Comparison of ENCODE assay signal across 18 cellular contexts in the genomic region with DNA sequence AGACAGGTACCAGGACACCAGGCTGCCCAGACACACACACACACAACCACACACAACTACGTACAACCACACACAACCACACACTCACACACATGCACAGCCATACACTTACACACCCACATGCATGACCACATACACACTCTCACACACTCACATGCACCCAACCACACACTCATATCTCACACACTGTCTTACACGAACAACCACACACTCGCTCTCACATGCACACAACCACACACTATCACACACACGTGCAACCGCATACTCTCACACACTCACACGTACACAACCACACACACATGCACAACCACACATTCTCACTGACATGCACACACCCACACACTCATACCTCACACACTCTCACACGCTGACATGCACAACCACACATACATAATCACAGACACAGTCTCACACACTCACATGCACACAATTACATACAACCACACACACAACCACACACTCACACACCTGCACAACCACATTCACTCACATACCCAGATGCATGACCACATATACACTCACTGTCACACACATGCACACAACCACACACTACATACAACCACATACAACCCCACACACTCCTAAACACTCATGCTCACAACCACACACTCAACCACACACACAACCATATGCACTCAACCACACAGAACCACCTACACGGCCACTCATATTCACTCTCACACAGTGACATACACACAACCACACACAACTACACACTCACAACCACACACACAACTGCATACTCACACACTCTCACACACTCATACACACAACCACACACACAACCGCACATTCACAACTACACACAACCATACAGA. TPM values are rescaled to one million over a fixed set of nuclear protein-coding genes. Genes with fewer than 3 reads are reported as not detected.
DNase-seq lines count a peak whose midpoint lies in the region; ATAC-seq, FAIRE-seq and TF ChIP-seq lines count a peak whose summit lies in the region.
"Had no signal": no experiment of that assay in that cellular context is flagged by ENCODE, and none has a peak within 500 bp of the region (broad histone marks: within the 10 kb centered on the region; RNA-seq: fewer than 3 reads in every experiment).

No MANE protein-coding gene starts in this region.

- peaks cover 7% of the 10 kb centered on the region; the same call in 1 of the 2 replicates for H3K9me1 ChIP-seq in IMR-90 (ENCODE audit: insufficient read depth, low read length)

- H2BK12ac ChIP-seq in H1 (ENCODE audit: low read depth, low read length) (peak overlapping the region; percentile 90), trophoblast cell (ENCODE audit: low read length) (no peak overlapping the region)

- no peak overlapping the region for H3K23ac ChIP-seq in IMR-90 (ENCODE audit: low read depth, low read length)
- no peak overlapping the region for H3K23ac ChIP-seq in H1 (ENCODE audit: insufficient read length)
- H3K23ac ChIP-seq in trophoblast cell (ENCODE audit: low read length), result peak overlapping the region; percentile 65

- no TSS peak for BruUV-seq in IMR-90 (replicated peaks; lab: Mats Ljungman, UMichigan)

- H3K27ac ChIP-seq in IMR-90 (ENCODE audit: insufficient read depth, low read length) (no peak overlapping the region), H1 (ENCODE audit: low read depth, low read length) (no peak overlapping the region), trophoblast cell (ENCODE audit: low read depth, low read length) (no peak overlapping the region), vagina (no peak overlapping the region), small intestine (ENCODE audit: low read depth in 1 of 2, low read length in 1 of 2) (no peak overlapping the region)
- H3K27ac ChIP-seq: KMS-11 had no signal

- no peak overlapping the region for H2BK15ac ChIP-seq in IMR-90 (ENCODE audit: low read depth, low read length)
- peak overlapping the region; percentile 47; the same call in 1 of the 2 replicates for H2BK15ac ChIP-seq in H1 (ENCODE audit: low read length)

- H3K14ac ChIP-seq in IMR-90 (replicated peaks; ENCODE audit: low read depth, low read length) (no peak overlapping the region), H1 (ENCODE audit: insufficient read length) (no peak overlapping the region), trophoblast cell (ENCODE audit: low read length) (no peak overlapping the region)

- H3K4me1 ChIP-seq in IMR-90 (ENCODE audit: control insufficient read depth, insufficient read depth, low read length), result no peaks in the 10 kb centered on the region
- H3K4me1 ChIP-seq in H1 (replicated peaks in 1 of 4; ENCODE audit: control insufficient read depth in 3 of 4, insufficient read depth in 4 of 4, low read length in 3 of 4), result no peaks in the 10 kb centered on the region; a peak in 1 of 7 replicates
- no peaks in the 10 kb centered on the region for H3K4me1 ChIP-seq in trophoblast cell (ENCODE audit: control insufficient read depth in 1 of 2, insufficient read depth in 2 of 2, low read length in 2 of 2)
- H3K4me1 ChIP-seq in vagina, result no peaks in the 10 kb centered on the region
- H3K4me1 ChIP-seq in small intestine (ENCODE audit: control insufficient read depth in 2 of 2, insufficient read depth in 1 of 2, low read depth in 1 of 2, low read length in 1 of 2), result no peaks in the 10 kb centered on the region

- H3K23me2 ChIP-seq in H1 (ENCODE audit: low read depth, low read length), result peaks cover 9% of the 10 kb centered on the region

- H4K12ac ChIP-seq in trophoblast cell (ENCODE audit: low read depth, low read length), result no peak overlapping the region

- H3K9me3 ChIP-seq in IMR-90 (ENCODE audit: control insufficient read depth, insufficient read depth, low read length) (peaks cover 3% of the 10 kb centered on the region), H1 (ENCODE audit: insufficient read depth in 2 of 2, low read depth in 1 of 2, low read length in 1 of 2) (0 out of 4 replicates have a peak, but pooled peaks cover 0 to 6% of the 10 kb centered on the region in 2 experiments), trophoblast cell (ENCODE audit: insufficient read depth, low read depth, low read length) (peaks cover 1% of the 10 kb centered on the region), vagina (no peaks in the 10 kb centered on the region), small intestine (ENCODE audit: control insufficient read depth, low read depth) (no peaks in the 10 kb centered on the region)

- intact Hi-C loops in IMR-90 (cut with micrococcal nuclease), result loop anchor here (5.0 kb wide), 1 partner anchor 449 kb away; no protein-coding TSS in a partner anchor
- intact Hi-C loops in vagina (cut with DNase I), result loop anchor here (10.0 kb wide), 1 partner anchor 542 kb away; no protein-coding TSS in a partner anchor
- intact Hi-C loops in activated T-helper 2 cell treated with anti-CD3 and anti-CD28 coated beads, Interferon-gamma antibody, Interleukin-2, Interleukin-4, amounts not matched to agents 10 μg/mL and 5 μg/mL and 100 μg/mL, durations not matched to agents 14 hours and 24 hours and 36 hours (cut with micrococcal nuclease), result no loop called here

- H4K8ac ChIP-seq in IMR-90 (ENCODE audit: low read depth in 2 of 2, low read length in 2 of 2) (no peak overlapping the region), H1 (ENCODE audit: extremely low read depth, insufficient read depth, low read length) (no peak overlapping the region), trophoblast cell (ENCODE audit: low read depth, low read length) (no peak overlapping the region)

- H3K4me3 ChIP-seq in IMR-90 (ENCODE audit: insufficient read depth, low read depth, low read length), result no peak overlapping the region
- H3K4me3 ChIP-seq in H1 (ENCODE audit: extremely low read depth in 1 of 4, insufficient read depth in 2 of 4, low read depth in 3 of 4, low read length in 4 of 4), result no peak overlapping the region
- H3K4me3 ChIP-seq in trophoblast cell (ENCODE audit: low read depth, low read length), result peak overlapping the region; percentile 57
- no peak overlapping the region for H3K4me3 ChIP-seq in vagina
- no peak overlapping the region for H3K4me3 ChIP-seq in small intestine (ENCODE audit: low read depth in 1 of 2, low read length in 2 of 2)

- H2BK20ac ChIP-seq in IMR-90 (ENCODE audit: low read depth, low read length) (no peak overlapping the region), H1 (ENCODE audit: low read length) (no peak overlapping the region)

- no peak for TF ChIP-seq RAD21 in IMR-90 (IDR thresholded peaks at IDR 0.05; ENCODE audit: low read length)
- TF ChIP-seq RAD21 in H1 (IDR thresholded peaks at IDR 0.05 in 1 of 2, conservative IDR thresholded peaks at IDR 0.05 in 1 of 2; ENCODE audit: low read depth in 2 of 2, low read length in 2 of 2), result no peak

- H4K5ac ChIP-seq in IMR-90 (ENCODE audit: low read depth, low read length), result no peak overlapping the region
- H4K5ac ChIP-seq in H1 (ENCODE audit: insufficient read length, low read depth, low read length), result no peak overlapping the region

- CTCF ChIA-PET in IMR-90 (lab: Yijun Ruan, JAX), result no interaction called here
- CTCF ChIA-PET in H1 (lab: Charles Lee; ENCODE audit: partially characterized antibody), result interaction anchor here (15.1 kb wide), 1 partner anchor 169 kb away, joined by 426 read pairs; no protein-coding TSS in a partner anchor

- H3K4me1 Mint-ChIP-seq in activated T-helper 2 cell treated with anti-CD3 and anti-CD28 coated beads, Interferon-gamma antibody, Interleukin-2, Interleukin-4, amounts not matched to agents 10 μg/mL and 5 μg/mL and 100 μg/mL, durations not matched to agents 14 hours and 24 hours and 36 hours (ENCODE audit: low read depth), result peaks cover 3% of the 10 kb centered on the region

- H3K36me3 ChIP-seq in IMR-90 (ENCODE audit: control insufficient read depth, insufficient read depth, low read length) (no peaks in the 10 kb centered on the region), H1 (ENCODE audit: control insufficient read depth in 2 of 4, insufficient read depth in 4 of 4, low read length in 3 of 4) (no peaks in the 10 kb centered on the region), trophoblast cell (ENCODE audit: control insufficient read depth in 1 of 2, insufficient read depth in 2 of 2, low read length in 2 of 2) (no peaks in the 10 kb centered on the region), vagina (no peaks in the 10 kb centered on the region), small intestine (ENCODE audit: control insufficient read depth in 2 of 2, insufficient read depth in 2 of 2, low read length in 2 of 2) (no peaks in the 10 kb centered on the region)

- FAIRE-seq in GM18507 (lab: Jason Lieb, UNC) (peak; percentile 36), H1 (lab: Jason Lieb, UNC) (no peak), small intestine (lab: Jason Lieb, UNC) (no peak)
- FAIRE-seq: D721Med, H54 had no signal

- H3K79me1 ChIP-seq in IMR-90 (ENCODE audit: low read depth in 1 of 2, low read length in 2 of 2), result no peaks in the 10 kb centered on the region
- H3K79me1 ChIP-seq in H1 (ENCODE audit: low read depth, low read length), result no peaks in the 10 kb centered on the region
- H3K79me1 ChIP-seq in trophoblast cell (ENCODE audit: low read length), result no peaks in the 10 kb centered on the region

- H3K56ac ChIP-seq in IMR-90 (ENCODE audit: extremely low read depth, insufficient read depth, low read length), result no peak overlapping the region
- no peak overlapping the region for H3K56ac ChIP-seq in H1 (replicated peaks; ENCODE audit: insufficient read length, low read depth, low read length)

- peaks cover 6% of the 10 kb centered on the region for H3K9me3 Mint-ChIP-seq in activated T-helper 2 cell treated with anti-CD3 and anti-CD28 coated beads, Interferon-gamma antibody, Interleukin-2, Interleukin-4, amounts not matched to agents 10 μg/mL and 5 μg/mL and 100 μg/mL, durations not matched to agents 14 hours and 24 hours and 36 hours

- H2BK120ac ChIP-seq in IMR-90 (ENCODE audit: low read depth, low read length) (no peak overlapping the region), H1 (replicated peaks; ENCODE audit: low read depth, low read length) (no peak overlapping the region), trophoblast cell (ENCODE audit: insufficient read depth, low read length, poor library complexity) (no peak overlapping the region)

- TF ChIP-seq EP300 in H1 (IDR thresholded peaks at IDR 0.05; ENCODE audit: borderline replicate concordance in 1 of 2, low read depth in 2 of 2, low read length in 2 of 2), result no peak

- H3K36me3 Mint-ChIP-seq in activated T-helper 2 cell treated with anti-CD3 and anti-CD28 coated beads, Interferon-gamma antibody, Interleukin-2, Interleukin-4, amounts not matched to agents 10 μg/mL and 5 μg/mL and 100 μg/mL, durations not matched to agents 14 hours and 24 hours and 36 hours (ENCODE audit: low read depth), result peaks cover 4% of the 10 kb centered on the region
- H3K36me3 Mint-ChIP-seq: CD8-positive, alpha-beta T cell had no signal

- H3K4ac ChIP-seq in IMR-90 (ENCODE audit: low read depth, low read length) (no peak overlapping the region), H1 (replicated peaks; ENCODE audit: insufficient read length, low read depth, low read length) (no peak overlapping the region), trophoblast cell (ENCODE audit: low read depth, low read length) (no peak overlapping the region)

- TF ChIP-seq CTCF in IMR-90 (conservative IDR thresholded peaks at IDR 0.05; ENCODE audit: low read depth, low read length) (no peak), H1 (IDR thresholded peaks at IDR 0.05; ENCODE audit: control extremely low read depth in 1 of 3, insufficient read depth in 1 of 3, low read depth in 1 of 3, low read length in 3 of 3) (no peak), vagina (IDR thresholded peaks at IDR 0.05) (no peak)

- peaks cover 11% of the 10 kb centered on the region for H3K27me3 Mint-ChIP-seq in activated T-helper 2 cell treated with anti-CD3 and anti-CD28 coated beads, Interferon-gamma antibody, Interleukin-2, Interleukin-4, amounts not matched to agents 10 μg/mL and 5 μg/mL and 100 μg/mL, durations not matched to agents 14 hours and 24 hours and 36 hours (ENCODE audit: low read depth)

- H3K9ac ChIP-seq in IMR-90 (ENCODE audit: low read depth, low read length) (no peak overlapping the region), H1 (replicated peaks in 1 of 4; ENCODE audit: extremely low read depth in 1 of 4, low read depth in 3 of 4, low read length in 3 of 4) (no peak overlapping the region), trophoblast cell (ENCODE audit: low read length) (no peak overlapping the region)
- H3K9ac ChIP-seq: KMS-11 had no signal

- H3K18ac ChIP-seq in IMR-90 (ENCODE audit: low read depth, low read length), result no peak overlapping the region
- H3K18ac ChIP-seq in H1 (ENCODE audit: extremely low read depth, low read length), result no peak overlapping the region
- no peak overlapping the region for H3K18ac ChIP-seq in trophoblast cell (ENCODE audit: low read length)

- H4K91ac ChIP-seq in IMR-90 (ENCODE audit: insufficient read depth, low read depth, low read length) (no peak overlapping the region), H1 (replicated peaks; ENCODE audit: insufficient read length, low read length) (no peak overlapping the region), trophoblast cell (ENCODE audit: low read depth, low read length) (no peak overlapping the region)

- DNase-seq in GM18507 (ENCODE audit: extremely low spot score, insufficient read length, low read depth) (no peak), IMR-90 (no peak), H1 (ENCODE audit: low read depth in 1 of 2, low spot score in 2 of 2) (no peak), trophoblast cell (no peak), vagina (ENCODE audit: extremely low spot score in 2 of 2) (no peak), small intestine (no peak)
- DNase-seq in activated T-helper 2 cell treated with anti-CD3 and anti-CD28 coated beads, Interferon-gamma antibody, Interleukin-2, Interleukin-4, amounts not matched to agents 10 μg/mL and 5 μg/mL and 100 μg/mL, durations not matched to agents 14 hours and 24 hours and 36 hours (ENCODE audit: low spot score), result no peak
- DNase-seq: CD8-positive, alpha-beta T cell; COR-L47; DND-41; GDM1 had no signal

- no peak for ATAC-seq in IMR-90 (ENCODE audit: low read depth)
- no peak for ATAC-seq in GM18511 (IDR thresholded peaks at IDR 0.05; ENCODE audit: unreplicated experiment)
- ATAC-seq: CD8-positive, alpha-beta T cell; HCT116 had no signal

- WGBS in IMR-90 (ENCODE audit: extremely low coverage in 2 of 2, insufficient read length in 1 of 2), 2 experiments, result 80% methylated on average over 9 of the region's 9 CpGs; no CpG with 5 or more reads in 1 of the 2 experiments
- WGBS in H1 (ENCODE audit: extremely low coverage in 1 of 2, insufficient coverage in 1 of 2, insufficient read length in 1 of 2, insufficient replicate concordance in 2 of 2, low coverage in 1 of 2, low lambda C conversion rate in 2 of 2, missing lambda C conversion rate in 1 of 2), 2 experiments, result 92 to 100% methylated on average over 3 to 9 of the region's 9 CpGs
- 100% methylated on average over 2 of the region's 9 CpGs for WGBS in trophoblast cell (ENCODE audit: extremely low coverage, insufficient coverage, insufficient read length)
- WGBS in small intestine, 3 donors, result 90 to 94% (median 94%) methylated on average over 9 of the region's 9 CpGs

- TF ChIP-seq POLR2A in IMR-90 (IDR thresholded peaks at IDR 0.05; ENCODE audit: low read depth, low read length) (no peak), H1 (IDR thresholded peaks at IDR 0.05; ENCODE audit: control extremely low read depth in 1 of 2, low read depth in 2 of 2, low read length in 2 of 2) (no peak), vagina (IDR thresholded peaks at IDR 0.05) (no peak)

- H3K79me2 ChIP-seq in H1 (ENCODE audit: control insufficient read depth in 1 of 2, insufficient read depth in 2 of 2, low read length in 2 of 2) (no peaks in the 10 kb centered on the region), trophoblast cell (ENCODE audit: control insufficient read depth, insufficient read depth, low read length, poor library complexity) (no peaks in the 10 kb centered on the region)

- H3K4me2 ChIP-seq in IMR-90 (ENCODE audit: low read depth, low read length) (no peak overlapping the region), H1 (ENCODE audit: insufficient read depth in 1 of 2, low read depth in 2 of 2, low read length in 2 of 2) (no peak overlapping the region), trophoblast cell (ENCODE audit: low read length) (no peak overlapping the region)
- H3K4me2 ChIP-seq: KMS-11 had no signal

- H3K27me3 ChIP-seq in IMR-90 (ENCODE audit: control insufficient read depth, insufficient read depth, low read length) (peaks cover 28% of the 10 kb centered on the region), H1 (replicated peaks in 1 of 4; ENCODE audit: control insufficient read depth in 3 of 4, extremely low read depth in 1 of 4, insufficient read depth in 3 of 4, low read length in 3 of 4) (no peaks in the 10 kb centered on the region; a peak in 1 of 7 replicates), trophoblast cell (ENCODE audit: insufficient read depth, low read length) (no peaks in the 10 kb centered on the region), vagina (no peaks in the 10 kb centered on the region), small intestine (ENCODE audit: control insufficient read depth in 2 of 2, insufficient read depth in 2 of 2, low read length in 2 of 2) (peaks cover 0 to 4% of the 10 kb centered on the region in 2 donors)

- H4K20me1 ChIP-seq in IMR-90 (ENCODE audit: insufficient read depth, low read length), result no peaks in the 10 kb centered on the region
- H4K20me1 ChIP-seq in H1 (replicated peaks in 1 of 2; ENCODE audit: control insufficient read depth in 1 of 2, insufficient read depth in 2 of 2, low read length in 2 of 2), result peaks cover 0 to 6% of the 10 kb centered on the region in 2 experiments

- POLR2A ChIA-PET in IMR-90 (lab: Charles Lee; ENCODE audit: unreplicated experiment) (no interaction called here), H1 (lab: Charles Lee; ENCODE audit: partially characterized antibody) (no interaction called here)

- dilution Hi-C loops in IMR-90 (cut with HindIII; ENCODE audit: low sequenced_read_pairs, unreplicated experiment), result no loop called here

- peak overlapping the region; percentile 32 for H2AK9ac ChIP-seq in IMR-90 (replicated peaks; ENCODE audit: low read depth, low read length, poor library complexity)

- no peak overlapping the region for H3K27ac Mint-ChIP-seq in activated T-helper 2 cell treated with anti-CD3 and anti-CD28 coated beads, Interferon-gamma antibody, Interleukin-2, Interleukin-4, amounts not matched to agents 10 μg/mL and 5 μg/mL and 100 μg/mL, durations not matched to agents 14 hours and 24 hours and 36 hours
- H3K27ac Mint-ChIP-seq: CD14-positive monocyte; CD8-positive, alpha-beta T cell had no signal

- H2BK5ac ChIP-seq in IMR-90 (ENCODE audit: low read depth, low read length, poor library complexity, severe bottlenecking) (peak overlapping the region; percentile 63), H1 (ENCODE audit: low read depth, low read length) (0 out of 2 replicates have a peak overlapping the region, but pooled peaks have one; percentile 63), trophoblast cell (ENCODE audit: low read depth, low read length, poor library complexity) (no peak overlapping the region)

- H3K4me3 Mint-ChIP-seq in activated T-helper 2 cell treated with anti-CD3 and anti-CD28 coated beads, Interferon-gamma antibody, Interleukin-2, Interleukin-4, amounts not matched to agents 10 μg/mL and 5 μg/mL and 100 μg/mL, durations not matched to agents 14 hours and 24 hours and 36 hours (ENCODE audit: low read depth), result no peak overlapping the region
- H3K4me3 Mint-ChIP-seq: CD14-positive monocyte; CD8-positive, alpha-beta T cell had no signal

- H2AFZ ChIP-seq in IMR-90 (replicated peaks; ENCODE audit: low read length, poor library complexity), result peak overlapping the region; percentile 15
- no peak overlapping the region for H2AFZ ChIP-seq in H1 (ENCODE audit: low read length)
- no peak overlapping the region for H2AFZ ChIP-seq in trophoblast cell (ENCODE audit: insufficient read depth, low read length, poor library complexity)

- in situ Hi-C loops in IMR-90 (cut with MboI; ENCODE audit: low sequenced_read_pairs), result loop anchor here (10.0 kb wide), 1 partner anchor 532 kb away; no protein-coding TSS in a partner anchor

- H2AK5ac ChIP-seq in IMR-90 (ENCODE audit: low read depth, low read length) (peak overlapping the region; percentile 4; the same call in 1 of the 2 replicates), H1 (ENCODE audit: low read depth, low read length) (peak overlapping the region; percentile 96), trophoblast cell (ENCODE audit: low read length) (no peak overlapping the region)

RNA-seq across cellular contexts. Expression of gene SLC7A10, which starts 7.6 kb away (rescaled TPM):
- not detected in 2 replicates for total RNA-seq in IMR-90 (2012; rRNA removed)
- not detected in 2 replicates for polyA plus RNA-seq in IMR-90 (2012; rRNA removed)
- polyA plus RNA-seq in IMR-90 (2012; cell fraction: cytosol; rRNA removed), result not detected in 2 replicates
- 0.11 TPM in 1 of 2 replicates, not detected in the other for polyA plus RNA-seq in IMR-90 (2012; cell fraction: nucleus; rRNA removed; ENCODE audit: low replicate concordance)
- total RNA-seq in H1 (2021; fragmentation: NEBNext Ultra II Directional; extraction: Animal tissue kit (Norgen Biotek cat#: 25700)), result 3.2 and 3.7 TPM in 2 replicates
- polyA plus RNA-seq in H1 (2011; rRNA removed), result 7.1 and 11.5 TPM in 2 replicates
- 5.3 TPM for polyA plus RNA-seq in H1 (2011; cell fraction: cytosol; rRNA removed)
- 17.8 TPM for polyA plus RNA-seq in H1 (2011; cell fraction: nucleus; rRNA removed)
- 3.7 to 6.3 TPM (median 4.5 TPM) in 4 replicates for polyA plus RNA-seq in H1 (2012, experiment 1 of 2)
- polyA plus RNA-seq in H1 (2012, experiment 2 of 2), result 3.0 TPM
- 4.2 TPM for polyA plus RNA-seq in H1 (2013, experiment 1 of 2)
- polyA plus RNA-seq in H1 (2013, experiment 2 of 2), result 4.0 TPM
- 2.2 and 2.9 TPM in 2 replicates for polyA minus RNA-seq in H1 (2011; rRNA and poly(A)+ RNA removed)
- 3.4 TPM for polyA minus RNA-seq in H1 (2011; cell fraction: cytosol; rRNA and poly(A)+ RNA removed)
- 3.1 TPM for polyA minus RNA-seq in H1 (2011; cell fraction: nucleus; rRNA and poly(A)+ RNA removed)
- polyA plus RNA-seq in trophoblast cell (2013), result 0.81 and 0.99 TPM in 2 replicates
- 5.4 TPM for total RNA-seq in vagina
- 1 to 10 TPM in 1 of 3 donors, not detected in 2; 1.4 TPM for polyA plus RNA-seq in small intestine
- total RNA-seq in activated T-helper 2 cell treated with anti-CD3 and anti-CD28 coated beads, Interferon-gamma antibody, Interleukin-2, Interleukin-4, amounts not matched to agents 10 μg/mL and 5 μg/mL and 100 μg/mL, durations not matched to agents 14 hours and 24 hours and 36 hours, result not detected in 2 replicates
- total RNA-seq: CD8-positive, alpha-beta T cell had no signal
- polyA plus RNA-seq: BJ, CD14-positive monocyte had no signal

RNA-seq across cellular contexts. Expression of gene LRP3, which starts 39.1 kb away (rescaled TPM):
- total RNA-seq in IMR-90 (2012; rRNA removed) (8.4 and 8.6 TPM in 2 replicates), vagina (20.6 TPM)
- polyA plus RNA-seq in IMR-90 (2012; rRNA removed) (20.2 and 25.7 TPM in 2 replicates), H1 (2011; rRNA removed) (30.3 and 40.2 TPM in 2 replicates), small intestine (10 to 100 TPM in 1 of 3 donors, 1 to 10 TPM in 2; 2.0 to 16.2 (median 3.0) TPM)
- polyA plus RNA-seq in IMR-90 (2012; cell fraction: cytosol; rRNA removed), result 7.1 and 20.6 TPM in 2 replicates
- polyA plus RNA-seq in IMR-90 (2012; cell fraction: nucleus; rRNA removed; ENCODE audit: low replicate concordance), result 7.3 and 27.0 TPM in 2 replicates
- total RNA-seq in H1 (2021; fragmentation: NEBNext Ultra II Directional; extraction: Animal tissue kit (Norgen Biotek cat#: 25700)), result 33.7 and 33.9 TPM in 2 replicates
- 25.6 TPM for polyA plus RNA-seq in H1 (2011; cell fraction: cytosol; rRNA removed)
- polyA plus RNA-seq in H1 (2011; cell fraction: nucleus; rRNA removed), result 125 TPM
- 20.2 to 35.8 TPM (median 29.2 TPM) in 4 replicates for polyA plus RNA-seq in H1 (2012, experiment 1 of 2)
- 19.0 TPM for polyA plus RNA-seq in H1 (2012, experiment 2 of 2)
- polyA plus RNA-seq in H1 (2013, experiment 1 of 2), result 33.7 TPM
- 38.3 TPM for polyA plus RNA-seq in H1 (2013, experiment 2 of 2)
- polyA minus RNA-seq in H1 (2011; rRNA and poly(A)+ RNA removed), result 9.8 and 12.1 TPM in 2 replicates
- 23.4 TPM for polyA minus RNA-seq in H1 (2011; cell fraction: cytosol; rRNA and poly(A)+ RNA removed)
- 23.0 TPM for polyA minus RNA-seq in H1 (2011; cell fraction: nucleus; rRNA and poly(A)+ RNA removed)
- polyA plus RNA-seq in trophoblast cell (2013), result 6.9 and 8.1 TPM in 2 replicates
- 0.21 and 0.30 TPM in 2 replicates for total RNA-seq in activated T-helper 2 cell treated with anti-CD3 and anti-CD28 coated beads, Interferon-gamma antibody, Interleukin-2, Interleukin-4, amounts not matched to agents 10 μg/mL and 5 μg/mL and 100 μg/mL, durations not matched to agents 14 hours and 24 hours and 36 hours
- total RNA-seq: CD8-positive, alpha-beta T cell had no signal
